18 cellular contexts compared by ENCODE assay signal in the genomic region with DNA sequence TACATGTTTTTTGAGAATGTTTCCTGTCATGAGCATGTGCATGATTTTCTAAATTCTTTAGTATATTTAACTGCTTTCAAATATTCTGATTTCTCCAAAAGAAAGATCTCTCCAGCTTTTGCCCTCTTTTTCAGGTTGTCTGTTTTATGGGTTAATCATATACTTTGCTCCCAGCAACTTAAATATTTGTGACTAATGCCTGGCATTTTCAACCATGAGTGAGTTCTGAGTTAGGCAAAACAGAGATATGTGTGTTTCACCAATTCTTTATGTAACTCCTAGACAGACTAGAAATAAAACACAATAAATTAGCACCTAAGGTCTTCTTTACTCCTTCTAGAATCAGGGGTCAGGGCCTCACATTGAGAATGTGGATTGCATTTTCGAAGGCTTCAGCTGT.
"Had no signal": no experiment of that assay in that cellular context is flagged by ENCODE, and none has a peak within 500 bp of the region (broad histone marks: within the 10 kb centered on the region; RNA-seq: fewer than 3 reads in every experiment).

No MANE protein-coding gene starts in this region.

- DNase-seq: activated CD4-positive, alpha-beta T cell treated with anti-CD3 and anti-CD28 coated beads, Interleukin-2, amount 10 ng/mL, durations not matched to agents 24 days and 14 days; activated CD4-positive, CD25-positive, alpha-beta regulatory T cell; activated CD8-positive, alpha-beta memory T cell treated with anti-CD3 and anti-CD28 coated beads for 24 hours; activated effector memory CD4-positive, alpha-beta T cell treated with anti-CD3 and anti-CD28 coated beads, Interleukin-2, amount 50 U/mL, for 16 hours; activated naive CD4-positive, alpha-beta T cell treated with anti-CD3 and anti-CD28 coated beads, Interleukin-2, amount 50 U/mL, for 16 hours; activated T-cell treated with anti-CD3 and anti-CD28 coated beads, Interleukin-2, amount 50 U/mL, for 72 hours; head of caudate nucleus; kidney; left lung; mammary epithelial cell; occipital lobe; stimulated activated CD4-positive, alpha-beta T cell treated with anti-CD3 and anti-CD28 coated beads, Interleukin-12 subunit alpha, Interleukin-12 subunit beta, amount 100 ng/mL, for 4 hours; stimulated activated CD4-positive, alpha-beta T cell treated with anti-CD3 and anti-CD28 coated beads, Interleukin-1b, Interleukin-23, amount 100 ng/mL, for 48 hours; stimulated activated naive CD8-positive, alpha-beta T cell treated with anti-CD3 and anti-CD28 coated beads, Interleukin-15, Interleukin-2, amounts not matched to agents 100 U/mL and 50 U/mL, for 24 hours; substantia nigra; T-helper 1 cell; T-helper 9 cell; tibial artery had no signal

- H3K9me3 Mint-ChIP-seq: activated CD4-positive, alpha-beta T cell treated with anti-CD3 and anti-CD28 coated beads, Interleukin-2, amount 10 ng/mL, durations not matched to agents 24 days and 14 days; activated T-cell treated with anti-CD3 and anti-CD28 coated beads, Interleukin-2, amount 50 U/mL, for 72 hours had no signal

- H3K27ac Mint-ChIP-seq: activated CD4-positive, alpha-beta T cell treated with anti-CD3 and anti-CD28 coated beads, Interleukin-2, amount 10 ng/mL, durations not matched to agents 24 days and 14 days; activated T-cell treated with anti-CD3 and anti-CD28 coated beads, Interleukin-2, amount 50 U/mL, for 72 hours had no signal

- H3K4me3 ChIP-seq: left lung, tibial artery had no signal

- H3K27me3 Mint-ChIP-seq: activated CD4-positive, alpha-beta T cell treated with anti-CD3 and anti-CD28 coated beads, Interleukin-2, amount 10 ng/mL, durations not matched to agents 24 days and 14 days had no signal

- H3K4me1 Mint-ChIP-seq: activated CD4-positive, alpha-beta T cell treated with anti-CD3 and anti-CD28 coated beads, Interleukin-2, amount 10 ng/mL, durations not matched to agents 24 days and 14 days had no signal

- H3K4me3 Mint-ChIP-seq: activated CD4-positive, alpha-beta T cell treated with anti-CD3 and anti-CD28 coated beads, Interleukin-2, amount 10 ng/mL, durations not matched to agents 24 days and 14 days; activated T-cell treated with anti-CD3 and anti-CD28 coated beads, Interleukin-2, amount 50 U/mL, for 72 hours had no signal

- ATAC-seq: activated T-cell treated with anti-CD3 and anti-CD28 coated beads, Interleukin-2, amount 50 U/mL, for 72 hours; left lung; stimulated activated naive CD8-positive, alpha-beta T cell treated with anti-CD3 and anti-CD28 coated beads, Interleukin-15, Interleukin-2, amounts not matched to agents 100 U/mL and 50 U/mL, for 24 hours had no signal
